ENCODE assay signal across 8 cellular contexts in genomic region chr20:35994994-35995453, GRCh38. TPM values are rescaled to one million over a fixed set of nuclear protein-coding genes. Genes with fewer than 3 reads are reported as not detected.
DNase-seq lines count a peak whose midpoint lies in the region; ATAC-seq and TF ChIP-seq lines count a peak whose summit lies in the region.

No MANE protein-coding gene starts in this region.

- CTCF ChIA-PET in Panc1 (lab: Charles Lee), result interaction anchor here (0.7 to 5.1 kb wide), 3 partner anchors 143 to 205 kb away, joined by 4 to 121 read pairs (median 5); no protein-coding TSS in a partner anchor

- no peak overlapping the region for H3K4me3 ChIP-seq in Panc1 (ENCODE audit: low read depth in 2 of 2, low read length in 2 of 2)

- no peaks in the 10 kb centered on the region for H3K36me3 ChIP-seq in Panc1 (ENCODE audit: control insufficient read depth, insufficient read depth, low read length)

- peak; percentile 95 for TF ChIP-seq CTCF in Panc1 (IDR thresholded peaks at IDR 0.05)
- TF ChIP-seq CTCF in natural killer cell (IDR thresholded peaks at IDR 0.05), result peak; percentile 71

- no peaks in the 10 kb centered on the region for H3K9me3 ChIP-seq in Panc1 (ENCODE audit: control insufficient read depth, insufficient read depth, low read depth, low read length)

- no peaks in the 10 kb centered on the region for H3K9me3 Mint-ChIP-seq in activated T-cell treated with anti-CD3 and anti-CD28 coated beads, Interleukin-2, amount 50 U/mL, for 4 hours
- H3K9me3 Mint-ChIP-seq in natural killer cell, result no peaks in the 10 kb centered on the region
- H3K9me3 Mint-ChIP-seq in stimulated activated effector memory CD8-positive, alpha-beta T cell treated with anti-CD3 and anti-CD28 coated beads, Interleukin-12 subunit alpha, Interleukin-12 subunit beta, amount 100 ng/mL, for 72 hours, result no peaks in the 10 kb centered on the region

- no peaks in the 10 kb centered on the region for H3K27me3 Mint-ChIP-seq in activated T-cell treated with anti-CD3 and anti-CD28 coated beads, Interleukin-2, amount 50 U/mL, for 4 hours (ENCODE audit: low read depth)
- peaks cover 0 to 8% of the 10 kb centered on the region in 2 donors for H3K27me3 Mint-ChIP-seq in natural killer cell (ENCODE audit: low read depth in 2 of 2)

- POLR2A ChIA-PET in Panc1 (lab: Charles Lee), result no interaction called here

- intact Hi-C loops in Panc1 (cut with micrococcal nuclease; ENCODE audit: unreplicated experiment) (loop anchor here (1.0 kb wide), 1 partner anchor 143 kb away; no protein-coding TSS in a partner anchor), natural killer cell (cut with micrococcal nuclease) (loop anchor here (1.0 to 5.0 kb wide), 2 partner anchors 143 to 442 kb away; no protein-coding TSS in a partner anchor)

- in situ Hi-C loops in Panc1 (cut with HindIII; ENCODE audit: low pct_unique_long_range_greater_than_20kb, low sequenced_read_pairs), result no loop called here

- H3K4me3 Mint-ChIP-seq in activated T-cell treated with anti-CD3 and anti-CD28 coated beads, Interleukin-2, amount 50 U/mL, for 4 hours, result no peak overlapping the region
- H3K4me3 Mint-ChIP-seq in natural killer cell, result no peak overlapping the region
- H3K4me3 Mint-ChIP-seq in stimulated activated effector memory CD8-positive, alpha-beta T cell treated with anti-CD3 and anti-CD28 coated beads, Interleukin-12 subunit alpha, Interleukin-12 subunit beta, amount 100 ng/mL, for 72 hours, result no peak overlapping the region

- no peak overlapping the region for H3K27ac ChIP-seq in Panc1 (ENCODE audit: low read length)

- no peak overlapping the region for H3K27ac Mint-ChIP-seq in natural killer cell
- no peak overlapping the region for H3K27ac Mint-ChIP-seq in stimulated activated effector memory CD8-positive, alpha-beta T cell treated with anti-CD3 and anti-CD28 coated beads, Interleukin-12 subunit alpha, Interleukin-12 subunit beta, amount 100 ng/mL, for 72 hours

- no TSS peak for BruUV-seq in Panc1 (replicated peaks; lab: Mats Ljungman, UMichigan)

- ATAC-seq in Panc1, result peak; percentile 96
- ATAC-seq in activated T-cell treated with anti-CD3 and anti-CD28 coated beads, Interleukin-2, amount 50 U/mL, for 4 hours, result peak; percentile 84 to 90
- peak; percentile 74 to 81 (median 78) for ATAC-seq in natural killer cell
- ATAC-seq in stimulated activated effector memory CD8-positive, alpha-beta T cell treated with anti-CD3 and anti-CD28 coated beads, Interleukin-12 subunit alpha, Interleukin-12 subunit beta, amount 100 ng/mL, for 72 hours, result peak; percentile 94
- ATAC-seq in GM19328 (IDR thresholded peaks at IDR 0.05; ENCODE audit: unreplicated experiment), result no peak

- no peaks in the 10 kb centered on the region for H3K36me3 Mint-ChIP-seq in activated T-cell treated with anti-CD3 and anti-CD28 coated beads, Interleukin-2, amount 50 U/mL, for 4 hours (ENCODE audit: insufficient read depth)
- no peaks in the 10 kb centered on the region for H3K36me3 Mint-ChIP-seq in natural killer cell
- H3K36me3 Mint-ChIP-seq in stimulated activated effector memory CD8-positive, alpha-beta T cell treated with anti-CD3 and anti-CD28 coated beads, Interleukin-12 subunit alpha, Interleukin-12 subunit beta, amount 100 ng/mL, for 72 hours, result no peaks in the 10 kb centered on the region

- H3K4me1 ChIP-seq in Panc1 (ENCODE audit: control insufficient read depth, insufficient read depth, low read length), result no peaks in the 10 kb centered on the region; the same call in 1 of the 2 replicates

- H3K4me1 Mint-ChIP-seq in activated T-cell treated with anti-CD3 and anti-CD28 coated beads, Interleukin-2, amount 50 U/mL, for 4 hours (ENCODE audit: low read depth), result peaks cover 3% of the 10 kb centered on the region
- peaks cover 0 to 7% of the 10 kb centered on the region in 2 donors for H3K4me1 Mint-ChIP-seq in natural killer cell
- peaks cover 6% of the 10 kb centered on the region for H3K4me1 Mint-ChIP-seq in stimulated activated effector memory CD8-positive, alpha-beta T cell treated with anti-CD3 and anti-CD28 coated beads, Interleukin-12 subunit alpha, Interleukin-12 subunit beta, amount 100 ng/mL, for 72 hours

- no peaks in the 10 kb centered on the region for H3K27me3 ChIP-seq in Panc1 (ENCODE audit: control insufficient read depth, insufficient read depth, low read length)

- DNase-seq in DMS153 (lab: John Stamatoyannopoulos, UW) (peak; percentile 75), M059J (ENCODE audit: low read depth) (peak; percentile 83), Panc1 (ENCODE audit: low read depth, low spot score) (peak; percentile 69), fibroblast of gingiva (ENCODE audit: low read depth) (peak; percentile 70), natural killer cell (peak; percentile 58)
- DNase-seq in activated T-cell treated with anti-CD3 and anti-CD28 coated beads, Interleukin-2, amount 50 U/mL, for 4 hours, result peak; percentile 82
- DNase-seq in stimulated activated effector memory CD8-positive, alpha-beta T cell treated with anti-CD3 and anti-CD28 coated beads, Interleukin-12 subunit alpha, Interleukin-12 subunit beta, amount 100 ng/mL, for 72 hours (ENCODE audit: low spot score in 2 of 2), result peak; percentile 63 to 87

RNA-seq across cellular contexts. Expression of gene CNBD2, which starts 26.6 kb away (rescaled TPM):
- 2.1 and 5.5 TPM in 2 replicates for total RNA-seq in M059J (2014; rRNA removed; shearing (Covaris generic))
- total RNA-seq in Panc1 (2021; ENCODE audit: unreplicated experiment) (3.7 TPM), natural killer cell (10 to 100 TPM; 17.2 to 20.5 (median 19.5) TPM)
- polyA plus RNA-seq in Panc1 (2012; ENCODE audit: insufficient read length), result not detected
- total RNA-seq in activated T-cell treated with anti-CD3 and anti-CD28 coated beads, Interleukin-2, amount 50 U/mL, for 4 hours, result 1 to 10 TPM; 3.6 to 4.9 (median 4.1) TPM

RNA-seq across cellular contexts. Expression of gene SCAND1, which starts 40.7 kb away (rescaled TPM):
- 106 and 107 TPM in 2 replicates for total RNA-seq in M059J (2014; rRNA removed; shearing (Covaris generic))
- total RNA-seq in Panc1 (2021; ENCODE audit: unreplicated experiment) (59.6 TPM), natural killer cell (10 to 100 TPM; 51.4 to 70.3 (median 63.9) TPM)
- 68.0 TPM for polyA plus RNA-seq in Panc1 (2012; ENCODE audit: insufficient read length)
- total RNA-seq in activated T-cell treated with anti-CD3 and anti-CD28 coated beads, Interleukin-2, amount 50 U/mL, for 4 hours, result 10 to 100 TPM; 54.5 to 59.5 (median 57.1) TPM
